ENCODE assay signal across 14 cellular contexts in genomic region chr10:119313024-119313423, GRCh38.
DNase-seq lines count a peak whose midpoint lies in the region; ATAC-seq and FAIRE-seq lines count a peak whose summit lies in the region.
"Had no signal": no experiment of that assay in that cellular context is flagged by ENCODE, and none has a peak within 500 bp of the region (broad histone marks: within the 10 kb centered on the region; RNA-seq: fewer than 3 reads in every experiment).

No MANE protein-coding gene starts in this region.

- H3K27me3 ChIP-seq in CD4-positive, CD25-positive, alpha-beta regulatory T cell (ENCODE audit: control insufficient read depth, insufficient read depth, low read length): no peaks in the 10 kb centered on the region
- H3K27me3 ChIP-seq: esophagus squamous epithelium had no signal

- H3K9me3 Mint-ChIP-seq in CD4-positive, CD25-positive, alpha-beta regulatory T cell: no peaks in the 10 kb centered on the region
- no peaks in the 10 kb centered on the region for H3K9me3 Mint-ChIP-seq in activated naive CD8-positive, alpha-beta T cell (ENCODE audit: low read depth)
- peaks cover 6% of the 10 kb centered on the region for H3K9me3 Mint-ChIP-seq in natural killer cell treated with Interleukin-12 subunit alpha and Interleukin-12 subunit beta and Interleukin-15 and Interleukin-18, amount 100 ng/mL, for 72 hours

- H3K4me3 Mint-ChIP-seq in CD4-positive, CD25-positive, alpha-beta regulatory T cell: peak overlapping the region in 2 of 4 donors; percentile 34 to 66
- peak overlapping the region; percentile 44 for H3K4me3 Mint-ChIP-seq in activated naive CD8-positive, alpha-beta T cell
- peak overlapping the region; percentile 72 for H3K4me3 Mint-ChIP-seq in natural killer cell treated with Interleukin-12 subunit alpha and Interleukin-12 subunit beta and Interleukin-15 and Interleukin-18, amount 100 ng/mL, for 72 hours

- H3K4me1 Mint-ChIP-seq in CD4-positive, CD25-positive, alpha-beta regulatory T cell: peaks cover 5 to 75% (median 40%) of the 10 kb centered on the region in 4 donors
- peaks cover 59% of the 10 kb centered on the region for H3K4me1 Mint-ChIP-seq in activated naive CD8-positive, alpha-beta T cell (ENCODE audit: low read depth)
- peaks cover 64 to 68% of the 10 kb centered on the region in 2 donors for H3K4me1 Mint-ChIP-seq in natural killer cell treated with Interleukin-12 subunit alpha and Interleukin-12 subunit beta and Interleukin-15 and Interleukin-18, amount 100 ng/mL, for 72 hours (ENCODE audit: low read depth in 2 of 2)

- no peak overlapping the region for H3K4me3 ChIP-seq in CD4-positive, CD25-positive, alpha-beta regulatory T cell (ENCODE audit: low read depth, low read length)
- H3K4me3 ChIP-seq: esophagus squamous epithelium, HAP-1 had no signal

- no peak for DNase-seq in CD4-positive, CD25-positive, alpha-beta regulatory T cell
- DNase-seq in HTR-8/SVneo (ENCODE audit: insufficient read length, low spot score) (no peak), RKO (ENCODE audit: low spot score) (no peak)
- DNase-seq in natural killer cell treated with Interleukin-12 subunit alpha and Interleukin-12 subunit beta and Interleukin-15 and Interleukin-18, amount 100 ng/mL, for 72 hours (ENCODE audit: low spot score): no peak
- DNase-seq: C1 segment of cervical spinal cord, DMS53, esophagus squamous epithelium, NCI-H1417 treated with DMSO at 0.1 percent for 48 hours, NCI-H82 had no signal

- peak overlapping the region in 2 of 3 donors; percentile 33 to 75 for H3K27ac Mint-ChIP-seq in CD4-positive, CD25-positive, alpha-beta regulatory T cell
- peak overlapping the region; percentile 23 for H3K27ac Mint-ChIP-seq in activated naive CD8-positive, alpha-beta T cell
- H3K27ac Mint-ChIP-seq in natural killer cell treated with Interleukin-12 subunit alpha and Interleukin-12 subunit beta and Interleukin-15 and Interleukin-18, amount 100 ng/mL, for 72 hours: peak overlapping the region; percentile 27 to 86

- peak; percentile 90 for FAIRE-seq in HTR-8/SVneo (lab: Jason Lieb, UNC)

- no peak for ATAC-seq in CD4-positive, CD25-positive, alpha-beta regulatory T cell (ENCODE audit: low read depth in 2 of 2)
- no peak for ATAC-seq in natural killer cell treated with Interleukin-12 subunit alpha and Interleukin-12 subunit beta and Interleukin-15 and Interleukin-18, amount 100 ng/mL, for 72 hours
- ATAC-seq in GM21360 (IDR thresholded peaks at IDR 0.05; ENCODE audit: unreplicated experiment) (no peak), GM18858 (IDR thresholded peaks at IDR 0.05; ENCODE audit: unreplicated experiment) (no peak)

- no peaks in the 10 kb centered on the region for H3K36me3 ChIP-seq in CD4-positive, CD25-positive, alpha-beta regulatory T cell (ENCODE audit: control insufficient read depth, insufficient read depth, low read length)
- H3K36me3 ChIP-seq: esophagus squamous epithelium, HAP-1 had no signal

- peaks cover 42% of the 10 kb centered on the region for H3K4me1 ChIP-seq in CD4-positive, CD25-positive, alpha-beta regulatory T cell (ENCODE audit: control insufficient read depth, insufficient read depth, low read length, poor library complexity, severe bottlenecking)

- H3K27me3 Mint-ChIP-seq in CD4-positive, CD25-positive, alpha-beta regulatory T cell: no peaks in the 10 kb centered on the region
- H3K27me3 Mint-ChIP-seq in activated naive CD8-positive, alpha-beta T cell: no peaks in the 10 kb centered on the region
- peaks cover 16 to 25% of the 10 kb centered on the region in 2 donors for H3K27me3 Mint-ChIP-seq in natural killer cell treated with Interleukin-12 subunit alpha and Interleukin-12 subunit beta and Interleukin-15 and Interleukin-18, amount 100 ng/mL, for 72 hours

- H3K9me3 ChIP-seq in CD4-positive, CD25-positive, alpha-beta regulatory T cell (ENCODE audit: control insufficient read depth in 2 of 2, low read length in 2 of 2): no peaks in the 10 kb centered on the region
- H3K9me3 ChIP-seq: esophagus squamous epithelium, HAP-1 had no signal

- peaks cover 11% of the 10 kb centered on the region for H3K36me3 Mint-ChIP-seq in CD4-positive, CD25-positive, alpha-beta regulatory T cell
- peaks cover 7% of the 10 kb centered on the region for H3K36me3 Mint-ChIP-seq in activated naive CD8-positive, alpha-beta T cell
- H3K36me3 Mint-ChIP-seq in natural killer cell treated with Interleukin-12 subunit alpha and Interleukin-12 subunit beta and Interleukin-15 and Interleukin-18, amount 100 ng/mL, for 72 hours: peaks cover 13% of the 10 kb centered on the region

- H3K27ac ChIP-seq in CD4-positive, CD25-positive, alpha-beta regulatory T cell (ENCODE audit: insufficient read depth, low read length, poor library complexity, severe bottlenecking): no peak overlapping the region
- H3K27ac ChIP-seq: parathyroid adenoma had no signal
